Comparison of ENCODE assay signal across 18 cellular contexts in genomic region chr7:158161194-158161593, GRCh38.
DNase-seq lines count a peak whose midpoint lies in the region; ATAC-seq and TF ChIP-seq lines count a peak whose summit lies in the region.
"Had no signal": no experiment of that assay in that cellular context is flagged by ENCODE, and none has a peak within 500 bp of the region (broad histone marks: within the 10 kb centered on the region; RNA-seq: fewer than 3 reads in every experiment).

No MANE protein-coding gene starts in this region.

- H3K4me3 ChIP-seq in coronary artery: no peak overlapping the region
- H3K4me3 ChIP-seq: GM12878, GM23248 had no signal

- peak; percentile 6 for DNase-seq in COR-L47 (lab: John Stamatoyannopoulos, UW)
- DNase-seq in HuH-7.5 (ENCODE audit: low spot score): peak; percentile 33
- DNase-seq in NCI-H69 (lab: John Stamatoyannopoulos, UW): peak; percentile 24
- DNase-seq in coronary artery (ENCODE audit: low spot score): peak; percentile 29
- no peak for DNase-seq in left cardiac atrium
- no peak for DNase-seq in SIG-M5 treated with dmso at 0.1 percent for 504 hours (lab: John Stamatoyannopoulos, UW; ENCODE audit: unreplicated experiment)
- DNase-seq in HCEC 1CT: no peak
- DNase-seq: C1 segment of cervical spinal cord; CD4-positive, alpha-beta memory T cell; DMS 273 treated with DMSO at 0.1 percent for 48 hours; DMS79; EL; GDM1; GM23248; H7 had no signal

- ATAC-seq in HG03354 (IDR thresholded peaks at IDR 0.05; ENCODE audit: poor library complexity, severe bottlenecking, unreplicated experiment) (no peak), left cardiac atrium (no peak)
- ATAC-seq: GM12878, HCT116 had no signal

- intact Hi-C loops in left cardiac atrium (cut with DNase I): no loop called here

- no peak for TF ChIP-seq CTCF in coronary artery (IDR thresholded peaks at IDR 0.05)

- H3K27ac ChIP-seq in coronary artery: no peak overlapping the region
- H3K27ac ChIP-seq: GM23248 had no signal

Comparison
In these comparisons a context has a peak if more than half of its experiments do, and no peak if none do; other contexts are left out.
1. DNase-seq: peak in COR-L47 (single experiment), HuH-7.5 (single experiment), NCI-H69 (single experiment) and coronary artery (single experiment); none in left cardiac atrium (single experiment), SIG-M5 treated with dmso at 0.1 percent for 504 hours (single experiment) and HCEC 1CT (single experiment).